ENCODE assay signal across 9 cellular contexts in the genomic region with DNA sequence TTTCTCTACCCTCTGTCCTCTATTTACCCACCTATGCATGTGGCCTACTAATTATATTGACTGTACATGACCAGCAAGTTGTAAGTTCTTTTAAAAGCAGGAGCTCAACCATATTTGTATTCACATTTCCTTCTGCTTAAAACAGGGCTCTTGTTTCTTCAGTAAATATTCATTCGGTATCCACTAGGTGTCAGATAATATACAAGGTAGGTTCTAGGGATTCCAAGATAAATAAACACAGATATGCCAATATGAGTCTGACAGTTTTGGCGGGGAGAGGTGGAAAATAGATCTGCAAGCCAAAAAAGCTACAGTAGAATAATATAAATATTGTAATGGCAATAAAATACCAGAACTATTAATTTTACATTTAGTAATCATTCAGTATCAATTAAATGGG. TPM values are rescaled to one million over a fixed set of nuclear protein-coding genes. Genes with fewer than 3 reads are reported as not detected.
A peak's percentile ranks its signal among the peaks of the same experiment; 100 is the strongest.
DNase-seq lines count a peak whose midpoint lies in the region; ATAC-seq and TF ChIP-seq lines count a peak whose summit lies in the region.
"Had no signal": no experiment of that assay in that cellular context is flagged by ENCODE, and none has a peak within 500 bp of the region (broad histone marks: within the 10 kb centered on the region; RNA-seq: fewer than 3 reads in every experiment).

No MANE protein-coding gene starts in this region.

- H3K9me3 ChIP-seq in MM.1S (replicated peaks; ENCODE audit: insufficient read depth, low read length) (no peaks in the 10 kb centered on the region), T-helper 17 cell (ENCODE audit: control insufficient read depth, low read length, poor library complexity, severe bottlenecking) (no peaks in the 10 kb centered on the region)

- no peak overlapping the region for H3K4me2 ChIP-seq in MM.1S (ENCODE audit: low read depth, low read length)

- peak; percentile 32 for TF ChIP-seq CTCF in MM.1S (IDR thresholded peaks at IDR 0.05; ENCODE audit: low read length)

- H4K20me1 ChIP-seq in MM.1S (ENCODE audit: insufficient read depth, low read length), result no peaks in the 10 kb centered on the region

- H3K4me1 Mint-ChIP-seq in T-helper 17 cell, result peaks cover 19% of the 10 kb centered on the region

- no peaks in the 10 kb centered on the region for H3K79me2 ChIP-seq in MM.1S (ENCODE audit: low read length)

- no peaks in the 10 kb centered on the region for H3K27me3 Mint-ChIP-seq in T-helper 17 cell

- peak; percentile 51 for DNase-seq in DMS153 treated with DMSO at 0.1 percent for 48 hours (lab: John Stamatoyannopoulos, UW; ENCODE audit: unreplicated experiment)
- no peak for DNase-seq in MM.1S
- no peak for DNase-seq in T-helper 17 cell
- no peak for DNase-seq in left lobe of liver (ENCODE audit: low spot score)
- DNase-seq in stimulated activated naive CD8-positive, alpha-beta T cell treated with anti-CD3 and anti-CD28 coated beads, Interleukin-15, Interleukin-2, amounts not matched to agents 100 U/mL and 50 U/mL, for 24 hours, result no peak
- DNase-seq in NCI-H187 (lab: John Stamatoyannopoulos, UW), result no peak
- DNase-seq: central memory CD4-positive, alpha-beta T cell had no signal

- no peaks in the 10 kb centered on the region for H3K4me1 ChIP-seq in MM.1S (ENCODE audit: low read length)

- no peak overlapping the region for H3K4me3 Mint-ChIP-seq in T-helper 17 cell

- H2AFZ ChIP-seq in MM.1S (ENCODE audit: low read length), result no peak overlapping the region

- H3K36me3 Mint-ChIP-seq in T-helper 17 cell (ENCODE audit: low read depth), result no peaks in the 10 kb centered on the region

- no peaks in the 10 kb centered on the region for H3K36me3 ChIP-seq in MM.1S (replicated peaks; ENCODE audit: insufficient read depth, low read length)

- no peaks in the 10 kb centered on the region for H3K27me3 ChIP-seq in MM.1S (replicated peaks; ENCODE audit: insufficient read depth, low read length)

- H3K9me2 ChIP-seq in MM.1S (replicated peaks; ENCODE audit: insufficient read depth, low read length), result no peaks in the 10 kb centered on the region

- H3K27ac Mint-ChIP-seq in T-helper 17 cell, result peak overlapping the region; percentile 9

- no peak for ATAC-seq in T-helper 17 cell
- peak; percentile 78 for ATAC-seq in left lobe of liver
- ATAC-seq in GM18517 (IDR thresholded peaks at IDR 0.05; ENCODE audit: unreplicated experiment), result no peak
- ATAC-seq in stimulated activated naive CD8-positive, alpha-beta T cell treated with anti-CD3 and anti-CD28 coated beads, Interleukin-15, Interleukin-2, amounts not matched to agents 100 U/mL and 50 U/mL, for 24 hours, result no peak
- no peak for ATAC-seq in HG02884 (IDR thresholded peaks at IDR 0.05; ENCODE audit: unreplicated experiment)

- 0 out of 2 replicates have a peak, but pooled peaks cover 6% of the 10 kb centered on the region for H3F3A ChIP-seq in MM.1S (ENCODE audit: insufficient read depth, low read length)

- H3K4me3 ChIP-seq in MM.1S (ENCODE audit: low read length), result no peak overlapping the region

- H3K27ac ChIP-seq in MM.1S (ENCODE audit: low read length), result no peak overlapping the region

- H3K9ac ChIP-seq in MM.1S (ENCODE audit: low read length), result no peak overlapping the region

RNA-seq across cellular contexts. Expression of gene RAB30, which starts 15.3 kb away (rescaled TPM):
- 10 to 100 TPM; 33.9 to 47.7 TPM for total RNA-seq in T-helper 17 cell
- total RNA-seq in left lobe of liver, result 8.8 TPM
